In genomic region chr17:28347261-28347891, GRCh38 we compare ENCODE assay signal across 1 cellular context.
TF ChIP-seq lines count a peak whose summit lies in the region.

No MANE protein-coding gene starts in this region.

TF ChIP-seq in H1, 55 proteins besides CTCF, POLR2A, EP300 and RAD21:
- no peak for TF ChIP-seq EZH2 (IDR thresholded peaks at IDR 0.05; ENCODE audit: low read depth, low read length, severe bottlenecking)
- TF ChIP-seq BACH1 (IDR thresholded peaks at IDR 0.05; ENCODE audit: low read length): no peak
- no peak for TF ChIP-seq GABPA (IDR thresholded peaks at IDR 0.05; ENCODE audit: borderline replicate concordance, insufficient read depth, low read length)
- 0 out of 2 replicates have a peak, but pooled peaks have one; percentile 0 for TF ChIP-seq POLR2AphosphoS5 (IDR thresholded peaks at IDR 0.05; ENCODE audit: low read depth, low read length)
- no peak for TF ChIP-seq RXRA (IDR thresholded peaks at IDR 0.05; ENCODE audit: insufficient read depth, low read depth, low read length)
- no peak for TF ChIP-seq POU5F1 (IDR thresholded peaks at IDR 0.05; ENCODE audit: low read depth, low read length)
